ENCODE assay signal across 2 cellular contexts in the genomic region with DNA sequence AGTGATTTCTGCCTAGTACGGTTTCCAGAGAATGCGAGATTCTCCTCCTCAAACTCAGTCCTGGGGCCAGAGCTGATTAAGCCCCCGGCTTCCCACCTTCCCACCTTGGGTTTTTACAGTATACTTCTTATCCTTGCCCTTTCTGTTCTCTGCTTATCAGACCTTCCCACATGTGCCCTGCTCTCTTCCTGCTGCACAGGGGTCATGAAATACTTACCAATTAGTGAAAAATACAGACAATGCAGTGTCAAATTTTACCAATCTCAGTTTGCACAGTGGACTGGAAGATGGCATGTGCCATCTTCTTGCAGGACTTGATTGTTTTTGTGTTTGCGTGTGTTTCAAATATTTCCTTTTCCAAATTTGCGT.
TF ChIP-seq lines count a peak whose summit lies in the region.

No MANE protein-coding gene starts in this region.

TF ChIP-seq in GM12878, 131 proteins besides CTCF, POLR2A, EP300 and RAD21:
- TF ChIP-seq ZBTB33 (IDR thresholded peaks at IDR 0.05) (no peak), KLF5 (IDR thresholded peaks at IDR 0.05; ENCODE audit: partially characterized antibody) (no peak), TAF1 (IDR thresholded peaks at IDR 0.05; ENCODE audit: borderline replicate concordance, low read depth, low read length) (no peak), CREM (IDR thresholded peaks at IDR 0.05; ENCODE audit: low read depth) (no peak), SUPT20H (IDR thresholded peaks at IDR 0.05; ENCODE audit: borderline replicate concordance, control insufficient read depth, low read depth, low read length) (no peak), JUNB (IDR thresholded peaks at IDR 0.05) (no peak), EGR1 (IDR thresholded peaks at IDR 0.05; ENCODE audit: borderline replicate concordance in 1 of 2, low read depth in 2 of 2, low read length in 2 of 2) (no peak), MYC (IDR thresholded peaks at IDR 0.05; ENCODE audit: insufficient read depth, insufficient read length, insufficient replicate concordance, low read length, severe bottlenecking) (no peak), MTA2 (IDR thresholded peaks at IDR 0.05; ENCODE audit: low read depth) (no peak), POLR2AphosphoS2 (IDR thresholded peaks at IDR 0.05; ENCODE audit: low read depth, low read length) (no peak), IRF3 (IDR thresholded peaks at IDR 0.05) (no peak)
- TF ChIP-seq, protein P1, sequence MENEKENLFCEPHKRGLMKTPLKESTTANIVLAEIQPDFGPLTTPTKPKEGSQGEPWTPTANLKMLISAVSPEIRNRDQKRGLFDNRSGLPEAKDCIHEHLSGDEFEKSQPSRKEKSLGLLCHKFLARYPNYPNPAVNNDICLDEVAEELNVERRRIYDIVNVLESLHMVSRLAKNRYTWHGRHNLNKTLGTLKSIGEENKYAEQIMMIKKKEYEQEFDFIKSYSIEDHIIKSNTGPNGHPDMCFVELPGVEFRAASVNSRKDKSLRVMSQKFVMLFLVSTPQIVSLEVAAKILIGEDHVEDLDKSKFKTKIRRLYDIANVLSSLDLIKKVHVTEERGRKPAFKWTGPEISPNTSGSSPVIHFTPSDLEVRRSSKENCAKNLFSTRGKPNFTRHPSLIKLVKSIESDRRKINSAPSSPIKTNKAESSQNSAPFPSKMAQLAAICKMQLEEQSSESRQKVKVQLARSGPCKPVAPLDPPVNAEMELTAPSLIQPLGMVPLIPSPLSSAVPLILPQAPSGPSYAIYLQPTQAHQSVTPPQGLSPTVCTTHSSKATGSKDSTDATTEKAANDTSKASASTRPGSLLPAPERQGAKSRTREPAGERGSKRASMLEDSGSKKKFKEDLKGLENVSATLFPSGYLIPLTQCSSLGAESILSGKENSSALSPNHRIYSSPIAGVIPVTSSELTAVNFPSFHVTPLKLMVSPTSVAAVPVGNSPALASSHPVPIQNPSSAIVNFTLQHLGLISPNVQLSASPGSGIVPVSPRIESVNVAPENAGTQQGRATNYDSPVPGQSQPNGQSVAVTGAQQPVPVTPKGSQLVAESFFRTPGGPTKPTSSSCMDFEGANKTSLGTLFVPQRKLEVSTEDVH (IDR thresholded peaks at IDR 0.05; ENCODE audit: low read depth, partially characterized antibody), result no peak

TF ChIP-seq in SK-N-SH, 30 proteins besides CTCF, POLR2A, EP300 and RAD21:
- no peak for TF ChIP-seq SIN3A (IDR thresholded peaks at IDR 0.05; ENCODE audit: borderline replicate concordance, low read depth, low read length)
